In the genomic region with DNA sequence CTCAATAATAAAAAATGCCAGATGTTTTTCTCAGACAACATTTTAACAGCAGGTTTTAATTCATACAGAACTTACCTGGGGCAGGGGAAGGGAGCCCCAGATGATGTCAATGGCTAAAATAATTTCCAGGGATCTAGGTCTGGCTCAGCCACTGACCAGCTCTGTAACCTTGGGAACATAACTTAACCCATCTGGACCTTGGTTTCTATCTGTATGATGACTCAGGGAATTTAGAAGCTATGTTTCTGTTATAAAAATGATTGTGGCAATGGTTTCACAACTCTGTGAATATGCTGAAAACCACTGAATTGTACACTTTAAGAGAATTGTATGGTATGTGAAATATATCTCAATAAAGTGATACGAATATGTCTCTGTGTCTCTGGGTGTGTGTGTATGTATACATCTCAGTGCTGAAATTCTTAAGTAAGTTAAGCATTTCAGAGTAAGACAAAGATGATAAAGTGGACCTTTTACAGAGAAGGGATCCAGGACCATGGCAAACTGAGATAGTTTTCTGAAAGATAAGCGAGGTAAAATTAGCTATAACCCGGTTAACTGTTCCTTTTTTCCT, we compare ENCODE assay signal across 1 cellular context.
TF ChIP-seq lines count a peak whose summit lies in the region.

No MANE protein-coding gene starts in this region.

TF ChIP-seq in HepG2, 621 proteins besides CTCF, POLR2A, EP300 and RAD21 (continued from another document):
- TF ChIP-seq, protein P1, sequence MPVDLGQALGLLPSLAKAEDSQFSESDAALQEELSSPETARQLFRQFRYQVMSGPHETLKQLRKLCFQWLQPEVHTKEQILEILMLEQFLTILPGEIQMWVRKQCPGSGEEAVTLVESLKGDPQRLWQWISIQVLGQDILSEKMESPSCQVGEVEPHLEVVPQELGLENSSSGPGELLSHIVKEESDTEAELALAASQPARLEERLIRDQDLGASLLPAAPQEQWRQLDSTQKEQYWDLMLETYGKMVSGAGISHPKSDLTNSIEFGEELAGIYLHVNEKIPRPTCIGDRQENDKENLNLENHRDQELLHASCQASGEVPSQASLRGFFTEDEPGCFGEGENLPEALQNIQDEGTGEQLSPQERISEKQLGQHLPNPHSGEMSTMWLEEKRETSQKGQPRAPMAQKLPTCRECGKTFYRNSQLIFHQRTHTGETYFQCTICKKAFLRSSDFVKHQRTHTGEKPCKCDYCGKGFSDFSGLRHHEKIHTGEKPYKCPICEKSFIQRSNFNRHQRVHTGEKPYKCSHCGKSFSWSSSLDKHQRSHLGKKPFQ (CRISPR knock-in tag; IDR thresholded peaks at IDR 0.05; ENCODE audit: insufficient replicate concordance), result no peak
